In genomic region chr16:70251651-70252354, GRCh38 we compare ENCODE assay signal across 8 cellular contexts. TPM values are rescaled to one million over a fixed set of nuclear protein-coding genes. Genes with fewer than 3 reads are reported as not detected.
DNase-seq lines count a peak whose midpoint lies in the region; ATAC-seq and TF ChIP-seq lines count a peak whose summit lies in the region.

TSS of gene EXOSC6 (minus strand) at chr16:70251940. CDS start at chr16:70251900, 40 bp downstream.

- peaks cover 61% of the 10 kb centered on the region for H3K36me3 Mint-ChIP-seq in activated B cell treated with CpG ODN at 0.5 μM for 24 hours (ENCODE audit: low read depth)

- intact Hi-C loops in activated B cell treated with CpG ODN at 0.5 μM for 24 hours (cut with micrococcal nuclease) = loop anchor here (1.0 to 10.0 kb wide), 5 partner anchors 13 to 271 kb away; partner anchors contain the start of genes AARS1, COG4, DDX19A and SF3B3

- CTCF ChIA-PET in activated B cell treated with CpG ODN at 0.5 μM for 24 hours (lab: Charles Lee) = interaction anchor here (1.2 kb wide), 2 partner anchors 17 to 93 kb away, joined by 3 to 5 read pairs; no protein-coding TSS in a partner anchor

- peak within 1 kb of the TSS; percentile 94 for H3K27ac Mint-ChIP-seq in activated B cell treated with CpG ODN at 0.5 μM for 24 hours

- peak within 1 kb of the TSS; percentile 89 for H3K4me3 Mint-ChIP-seq in activated B cell treated with CpG ODN at 0.5 μM for 24 hours

- H3K27me3 Mint-ChIP-seq in activated B cell treated with CpG ODN at 0.5 μM for 24 hours = no peaks in the 10 kb centered on the region

- ATAC-seq in GM19035 (IDR thresholded peaks at IDR 0.05; ENCODE audit: unreplicated experiment) = peak; percentile 76
- peak; percentile 82 for ATAC-seq in HG03342 (IDR thresholded peaks at IDR 0.05; ENCODE audit: unreplicated experiment)
- ATAC-seq in activated B cell treated with CpG ODN at 0.5 μM for 24 hours (ENCODE audit: low read depth) = peak; percentile 96

- POLR2A ChIA-PET in activated B cell treated with CpG ODN at 0.5 μM for 24 hours (lab: Charles Lee) = interaction anchor here (0.6 to 2.9 kb wide), 9 partner anchors 14 to 273 kb away, joined by 3 to 37 read pairs (median 5); partner anchors contain the start of genes AARS1, DDX19A and DDX19B

- H3K9me3 Mint-ChIP-seq in activated B cell treated with CpG ODN at 0.5 μM for 24 hours = no peaks in the 10 kb centered on the region

- peak within 1 kb of the TSS; percentile 70 for H3K27ac ChIP-seq in caudate nucleus (ENCODE audit: low read depth, low read length)

- H3K4me1 Mint-ChIP-seq in activated B cell treated with CpG ODN at 0.5 μM for 24 hours = peaks cover 24% of the 10 kb centered on the region

- TF ChIP-seq CTCF in activated B cell treated with CpG ODN at 0.5 μM for 24 hours (IDR thresholded peaks at IDR 0.05) = peak; percentile 88

- DNase-seq in AML-193 (lab: John Stamatoyannopoulos, UW) (peak; percentile 84 to 86), NCI-H345 (lab: John Stamatoyannopoulos, UW) (peak; percentile 92), activated B cell treated with CpG ODN at 0.5 μM for 24 hours (peak; percentile 87), caudate nucleus (lab: John Stamatoyannopoulos, UW) (peak; percentile 17 to 95 (median 85)), islet precursor cell (peak; percentile 96)
- DNase-seq in stimulated activated CD4-positive, alpha-beta T cell treated with anti-CD3 and anti-CD28 coated beads, Interleukin-12 subunit alpha, Interleukin-12 subunit beta, amount 100 ng/mL, for 4 hours = peak; percentile 90

RNA-seq across cellular contexts. Expression of gene EXOSC6, which starts in this region (rescaled TPM):
- total RNA-seq in activated B cell treated with CpG ODN at 0.5 μM for 24 hours = 30.5 and 32.0 TPM in 2 replicates

Comparison
In these comparisons a context has a peak if more than half of its experiments do, and no peak if none do; other contexts are left out.
1. Peak in every context shown above with its lines: DNase-seq, ATAC-seq and H3K27ac ChIP-seq.